22 cellular contexts compared by ENCODE assay signal in genomic region chr11:76685841-76686240, GRCh38. TPM values are rescaled to one million over a fixed set of nuclear protein-coding genes. Genes with fewer than 3 reads are reported as not detected.
A peak's percentile ranks its signal among the peaks of the same experiment; 100 is the strongest.
DNase-seq lines count a peak whose midpoint lies in the region; ATAC-seq and TF ChIP-seq lines count a peak whose summit lies in the region.
"Had no signal": no experiment of that assay in that cellular context is flagged by ENCODE, and none has a peak within 500 bp of the region (broad histone marks: within the 10 kb centered on the region; RNA-seq: fewer than 3 reads in every experiment).

No MANE protein-coding gene starts in this region.

- no peaks in the 10 kb centered on the region for H3K9me3 Mint-ChIP-seq in activated T-cell treated with anti-CD3 and anti-CD28 coated beads, Interleukin-2, amount 50 U/mL, for 24 hours
- no peaks in the 10 kb centered on the region; the same call in 2 of the 3 replicates for H3K9me3 Mint-ChIP-seq in GM23338
- H3K9me3 Mint-ChIP-seq in activated CD8-positive, alpha-beta T cell treated with anti-CD3 and anti-CD28 coated beads for 36 hours = no peaks in the 10 kb centered on the region

- H3K27me3 Mint-ChIP-seq in activated T-cell treated with anti-CD3 and anti-CD28 coated beads, Interleukin-2, amount 50 U/mL, for 24 hours = peaks cover 15% of the 10 kb centered on the region
- peaks cover 24% of the 10 kb centered on the region for H3K27me3 Mint-ChIP-seq in GM23338 (ENCODE audit: insufficient read depth, low read depth, poor library complexity)
- peaks cover 7% of the 10 kb centered on the region for H3K27me3 Mint-ChIP-seq in activated CD8-positive, alpha-beta T cell treated with anti-CD3 and anti-CD28 coated beads for 36 hours

- H3K4me1 Mint-ChIP-seq in activated T-cell treated with anti-CD3 and anti-CD28 coated beads, Interleukin-2, amount 50 U/mL, for 24 hours (ENCODE audit: low read depth) = peaks cover 13% of the 10 kb centered on the region
- peaks cover 13% of the 10 kb centered on the region for H3K4me1 Mint-ChIP-seq in GM23338
- H3K4me1 Mint-ChIP-seq in activated CD8-positive, alpha-beta T cell treated with anti-CD3 and anti-CD28 coated beads for 36 hours (ENCODE audit: low read depth) = peaks cover 17% of the 10 kb centered on the region

- CTCF ChIA-PET in activated CD8-positive, alpha-beta T cell treated with anti-CD3 and anti-CD28 coated beads for 36 hours (lab: Charles Lee) = interaction anchor here (0.7 to 2.0 kb wide), 15 partner anchors 8 to 477 kb away, joined by 3 to 8 read pairs (median 3); partner anchors contain the start of gene LRRC32

- H3K36me3 ChIP-seq in GM23338 (ENCODE audit: insufficient read depth) = no peaks in the 10 kb centered on the region
- H3K36me3 ChIP-seq in osteoblast (ENCODE audit: insufficient read depth, low read length) = no peaks in the 10 kb centered on the region
- H3K36me3 ChIP-seq: cardiac muscle cell, esophagus muscularis mucosa, left lung, ovary, suprapubic skin, WERI-Rb-1 had no signal

- H3K27me3 ChIP-seq in GM23338 (ENCODE audit: insufficient read depth) (no peaks in the 10 kb centered on the region), osteoblast (ENCODE audit: insufficient read depth, low read length) (peaks cover 14% of the 10 kb centered on the region)
- H3K27me3 ChIP-seq: cardiac muscle cell, esophagus muscularis mucosa, left lung, ovary, suprapubic skin had no signal

- no peak overlapping the region for H3K27ac ChIP-seq in GM23338 (ENCODE audit: low read depth)
- no peak overlapping the region for H3K27ac ChIP-seq in osteoblast (ENCODE audit: low read depth, low read length)
- H3K27ac ChIP-seq: cardiac muscle cell, esophagus muscularis mucosa, left lung, ovary, suprapubic skin, WERI-Rb-1 had no signal

- TF ChIP-seq CTCF in GM23338 (conservative IDR thresholded peaks at IDR 0.05; ENCODE audit: low read depth in 2 of 2) (no peak), osteoblast (IDR thresholded peaks at IDR 0.05; ENCODE audit: extremely low read depth, low read depth, low read length) (no peak)
- no peak for TF ChIP-seq CTCF in activated CD8-positive, alpha-beta T cell treated with anti-CD3 and anti-CD28 coated beads for 36 hours (IDR thresholded peaks at IDR 0.05)

- intact Hi-C loops in activated CD8-positive, alpha-beta T cell treated with anti-CD3 and anti-CD28 coated beads for 36 hours (cut with micrococcal nuclease) = no loop called here

- no peaks in the 10 kb centered on the region for H3F3A ChIP-seq in GM23338 (replicated peaks; ENCODE audit: low read depth)

- H2AFZ ChIP-seq in GM23338 (peak overlapping the region; percentile 73), osteoblast (ENCODE audit: low read length) (no peak overlapping the region)

- ATAC-seq in GM23338 = no peak; the same call in 2 of the 3 replicates
- ATAC-seq in activated CD8-positive, alpha-beta T cell treated with anti-CD3 and anti-CD28 coated beads for 36 hours = no peak
- ATAC-seq: Panc1, sciatic nerve had no signal

- H4K20me1 ChIP-seq in GM23338 (replicated peaks; ENCODE audit: insufficient read depth) = no peaks in the 10 kb centered on the region
- no peaks in the 10 kb centered on the region for H4K20me1 ChIP-seq in osteoblast (ENCODE audit: insufficient read depth, low read length)

- H3K27ac Mint-ChIP-seq in activated T-cell treated with anti-CD3 and anti-CD28 coated beads, Interleukin-2, amount 50 U/mL, for 24 hours = peak overlapping the region; percentile 58
- no peak overlapping the region for H3K27ac Mint-ChIP-seq in GM23338
- peak overlapping the region; percentile 60 for H3K27ac Mint-ChIP-seq in activated CD8-positive, alpha-beta T cell treated with anti-CD3 and anti-CD28 coated beads for 36 hours

- H3K36me3 Mint-ChIP-seq in activated T-cell treated with anti-CD3 and anti-CD28 coated beads, Interleukin-2, amount 50 U/mL, for 24 hours (ENCODE audit: low read depth) = no peaks in the 10 kb centered on the region
- H3K36me3 Mint-ChIP-seq in GM23338 (ENCODE audit: low read depth) = no peaks in the 10 kb centered on the region
- no peaks in the 10 kb centered on the region for H3K36me3 Mint-ChIP-seq in activated CD8-positive, alpha-beta T cell treated with anti-CD3 and anti-CD28 coated beads for 36 hours (ENCODE audit: low read depth)

- POLR2A ChIA-PET in activated CD8-positive, alpha-beta T cell treated with anti-CD3 and anti-CD28 coated beads for 36 hours (lab: Charles Lee) = interaction anchor here (0.9 to 1.3 kb wide), 3 partner anchors 11 to 13 kb away, joined by 3 read pairs; no protein-coding TSS in a partner anchor

- H3K4me3 Mint-ChIP-seq in activated T-cell treated with anti-CD3 and anti-CD28 coated beads, Interleukin-2, amount 50 U/mL, for 24 hours = no peak overlapping the region
- no peak overlapping the region for H3K4me3 Mint-ChIP-seq in GM23338
- H3K4me3 Mint-ChIP-seq in activated CD8-positive, alpha-beta T cell treated with anti-CD3 and anti-CD28 coated beads for 36 hours = peak overlapping the region; percentile 35

- no peaks in the 10 kb centered on the region for H3K9me2 ChIP-seq in GM23338 (ENCODE audit: insufficient read depth)

- H3K79me2 ChIP-seq in GM23338 (replicated peaks; ENCODE audit: insufficient read depth) (no peaks in the 10 kb centered on the region), osteoblast (ENCODE audit: insufficient read depth, low read length) (no peaks in the 10 kb centered on the region)

- H3K4me1 ChIP-seq in GM23338 (ENCODE audit: insufficient read depth) = peaks cover 7% of the 10 kb centered on the region; the same call in 1 of the 2 replicates
- H3K4me1 ChIP-seq in osteoblast (ENCODE audit: insufficient read depth, low read length) = no peaks in the 10 kb centered on the region
- H3K4me1 ChIP-seq: suprapubic skin had no signal

- H3K4me3 ChIP-seq in GM23338 (no peak overlapping the region), osteoblast (ENCODE audit: insufficient read depth, low read length) (no peak overlapping the region)
- H3K4me3 ChIP-seq: cardiac muscle cell, esophagus muscularis mucosa, left lung, ovary, suprapubic skin had no signal

- H3K4me2 ChIP-seq in GM23338 (no peak overlapping the region), osteoblast (ENCODE audit: insufficient read depth, low read length) (no peak overlapping the region)

- DNase-seq in activated T-cell treated with anti-CD3 and anti-CD28 coated beads, Interleukin-2, amount 50 U/mL, for 24 hours = no peak
- no peak for DNase-seq in activated T-cell treated with anti-CD3 and anti-CD28 coated beads for 4 hours
- DNase-seq in GM23338 (ENCODE audit: low spot score) = no peak
- DNase-seq in activated CD8-positive, alpha-beta T cell treated with anti-CD3 and anti-CD28 coated beads for 36 hours = no peak
- DNase-seq in osteoblast (ENCODE audit: insufficient read length, low spot score, missing footprints) = peak; percentile 66
- DNase-seq in activated CD4-positive, CD25-positive, alpha-beta regulatory T cell (lab: John Stamatoyannopoulos, UW) = no peak
- DNase-seq in dermis blood vessel endothelial cell = no peak
- DNase-seq in DMS79 treated with DMSO at 0.1 percent for 48 hours (lab: John Stamatoyannopoulos, UW) = no peak
- DNase-seq: activated CD8-positive, alpha-beta memory T cell treated with anti-CD3 and anti-CD28 coated beads, Interleukin-2, amount 50 U/mL, for 48 hours; Calu3; NCI-H1105; NCI-H2107; NCI-H526 treated with DMSO at 0.1 percent for 48 hours; ovary; stimulated activated CD4-positive, alpha-beta T cell treated with anti-CD3 and anti-CD28 coated beads, Interleukin-1b, Interleukin-23, amount 100 ng/mL, for 48 hours; WERI-Rb-1 had no signal

- H3K9me3 ChIP-seq in osteoblast (ENCODE audit: low read depth, low read length) = no peaks in the 10 kb centered on the region
- H3K9me3 ChIP-seq: esophagus muscularis mucosa, left lung, ovary, suprapubic skin had no signal

TF ChIP-seq in GM23338, 12 proteins besides CTCF, POLR2A, EP300 and RAD21 (continues in another document):
- TF ChIP-seq EZH2 (IDR thresholded peaks at IDR 0.05; ENCODE audit: low read depth, unreplicated experiment) = no peak
- no peak for TF ChIP-seq STAT1 (IDR thresholded peaks at IDR 0.05; ENCODE audit: unreplicated experiment)
- TF ChIP-seq ZNF114 (CRISPR knock-in tag; IDR thresholded peaks at IDR 0.05) = no peak

RNA-seq across cellular contexts. Expression of gene LRRC32, which starts 15.3 kb away (rescaled TPM):
- total RNA-seq in GM23338 (2014; rRNA removed; shearing (Covaris generic)) = 0.42 and 0.89 TPM in 2 replicates
- 0.52 and 0.58 TPM in 2 replicates for polyA plus RNA-seq in GM23338 (2016; fragmentation: Nextera tagmentation; extraction: Ambion mirVana)
- total RNA-seq in activated CD8-positive, alpha-beta T cell treated with anti-CD3 and anti-CD28 coated beads for 36 hours = 10 to 100 TPM; 23.2 to 24.5 TPM
- total RNA-seq in osteoblast (37.6 and 41.3 TPM in 2 replicates), dermis blood vessel endothelial cell (80.8 and 98.6 TPM in 2 replicates)
- total RNA-seq: Calu3 had no signal

Comparison
In these comparisons a context has a peak if more than half of its experiments do, and no peak if none do; other contexts are left out.
1. RNA of gene LRRC32, which starts 15.3 kb away (total RNA-seq): 80.8 to 98.6 TPM in dermis blood vessel endothelial cell, 37.6 to 41.3 TPM in osteoblast and 23.2 to 24.5 TPM in activated CD8-positive, alpha-beta T cell treated with anti-CD3 and anti-CD28 coated beads for 36 hours; 0.42 to 0.89 TPM in GM23338; every median in the first group is over 10 times any median in the second.